In genomic region chr13:27359203-27359821, GRCh38 we compare ENCODE assay signal across 8 cellular contexts.
DNase-seq lines count a peak whose midpoint lies in the region; ATAC-seq and FAIRE-seq lines count a peak whose summit lies in the region.

No MANE protein-coding gene starts in this region.

- ATAC-seq in GM19397 (IDR thresholded peaks at IDR 0.05; ENCODE audit: unreplicated experiment) = no peak

- FAIRE-seq in GM18507 (lab: Jason Lieb, UNC) (peak; percentile 90), TTC549 (lab: Jason Lieb, UNC) (peak; percentile 59)

- DNase-seq in AG08395 (ENCODE audit: low spot score) (peak; percentile 83), GM18507 (ENCODE audit: extremely low spot score, insufficient read length, low read depth) (no peak), NCI-H1092 (lab: John Stamatoyannopoulos, UW) (peak; percentile 34), astrocyte of the hippocampus (ENCODE audit: low read depth, low spot score) (peak; percentile 86), hypothalamus (lab: John Stamatoyannopoulos, UW) (peak in 46 of 51 donors; percentile 2 to 85 (median 53))
- peak; percentile 40 to 47 for DNase-seq in stimulated activated CD4-positive, alpha-beta T cell treated with anti-CD3 and anti-CD28 coated beads, Interleukin-12 subunit alpha, Interleukin-12 subunit beta, amount 100 ng/mL, for 24 hours (ENCODE audit: low read depth in 2 of 2)
